ENCODE assay signal across 26 cellular contexts in genomic region chr3:187288176-187288893, GRCh38. TPM values are rescaled to one million over a fixed set of nuclear protein-coding genes. Genes with fewer than 3 reads are reported as not detected.
DNase-seq lines count a peak whose midpoint lies in the region; ATAC-seq and TF ChIP-seq lines count a peak whose summit lies in the region.
"Had no signal": no experiment of that assay in that cellular context is flagged by ENCODE, and none has a peak within 500 bp of the region (broad histone marks: within the 10 kb centered on the region; RNA-seq: fewer than 3 reads in every experiment).

No MANE protein-coding gene starts in this region.

- no peaks in the 10 kb centered on the region for H3K4me1 Mint-ChIP-seq in activated T-helper 1 cell treated with anti-CD3 and anti-CD28 coated beads, Interleukin-12 subunit alpha, Interleukin-12 subunit beta, Interleukin-2, Interleukin-4 antibody, amounts not matched to agents 30 ng/mL and 10 ng/mL and 1 ng/mL, durations not matched to agents 14 hours and 24 hours and 36 hours (ENCODE audit: low read depth)
- H3K4me1 Mint-ChIP-seq in activated naive CD4-positive, alpha-beta T cell treated with anti-CD3 and anti-CD28 coated beads, Interleukin-2, amount 10 ng/mL, durations not matched to agents 7 days and 5 days = no peaks in the 10 kb centered on the region
- H3K4me1 Mint-ChIP-seq: immature natural killer cell, memory B cell, natural killer cell had no signal

- ATAC-seq in Right ventricle myocardium superior (ENCODE audit: poor library complexity) (peak; percentile 2), aorta (ENCODE audit: low FRiP score) (peak; percentile 20)
- ATAC-seq: natural killer cell had no signal

- no peak for TF ChIP-seq CTCF in fibroblast of villous mesenchyme (IDR thresholded peaks at IDR 0.05; ENCODE audit: insufficient read depth, low read depth, low read length)

- peak overlapping the region; percentile 74 for H3K4me3 ChIP-seq in fibroblast of villous mesenchyme (ENCODE audit: low read depth, low read length)
- H3K4me3 ChIP-seq in aorta (ENCODE audit: low read length in 2 of 2) = no peak overlapping the region
- H3K4me3 ChIP-seq: BLaER1 treated with 17β-estradiol and CSF1 and Interleukin-3, amounts not matched to agents 10 nM and 100 nM; suprapubic skin had no signal

- no peak overlapping the region for H3K4me3 Mint-ChIP-seq in activated T-helper 1 cell treated with anti-CD3 and anti-CD28 coated beads, Interleukin-12 subunit alpha, Interleukin-12 subunit beta, Interleukin-2, Interleukin-4 antibody, amounts not matched to agents 30 ng/mL and 10 ng/mL and 1 ng/mL, durations not matched to agents 14 hours and 24 hours and 36 hours
- no peak overlapping the region for H3K4me3 Mint-ChIP-seq in activated naive CD4-positive, alpha-beta T cell treated with anti-CD3 and anti-CD28 coated beads, Interleukin-2, amount 10 ng/mL, durations not matched to agents 7 days and 5 days
- H3K4me3 Mint-ChIP-seq: activated naive CD4-positive, alpha-beta T cell treated with anti-CD3 and anti-CD28 coated beads for 36 hours; dendritic cell treated with granulocyte-macrophage colony-stimulating factor and Interleukin-4, amounts not matched to agents 40 ng/mL and 50 ng/mL, for 4 days; immature natural killer cell; memory B cell; natural killer cell had no signal

- intact Hi-C loops in Right ventricle myocardium superior (cut with DNase I) = no loop called here
- intact Hi-C loops in cardiac septum (cut with DNase I) = no loop called here
- intact Hi-C loops in aorta (cut with DNase I) = no loop called here
- intact Hi-C loops in activated T-helper 1 cell treated with anti-CD3 and anti-CD28 coated beads, Interleukin-12 subunit alpha, Interleukin-12 subunit beta, Interleukin-2, Interleukin-4 antibody, amounts not matched to agents 30 ng/mL and 10 ng/mL and 1 ng/mL, durations not matched to agents 14 hours and 24 hours and 36 hours (cut with micrococcal nuclease) = no loop called here

- H3K36me3 ChIP-seq in aorta (ENCODE audit: control insufficient read depth in 1 of 2, insufficient read depth in 2 of 2, low read length in 1 of 2) = no peaks in the 10 kb centered on the region
- H3K36me3 ChIP-seq: BLaER1 treated with 17β-estradiol and CSF1 and Interleukin-3, amounts not matched to agents 10 nM and 100 nM; suprapubic skin; WERI-Rb-1 had no signal

- H3K27me3 ChIP-seq in aorta (ENCODE audit: control insufficient read depth in 1 of 2, insufficient read depth in 2 of 2, low read length in 1 of 2) = no peaks in the 10 kb centered on the region
- H3K27me3 ChIP-seq: BLaER1 treated with 17β-estradiol and CSF1 and Interleukin-3, amounts not matched to agents 10 nM and 100 nM; suprapubic skin had no signal

- no peaks in the 10 kb centered on the region for H3K36me3 Mint-ChIP-seq in activated T-helper 1 cell treated with anti-CD3 and anti-CD28 coated beads, Interleukin-12 subunit alpha, Interleukin-12 subunit beta, Interleukin-2, Interleukin-4 antibody, amounts not matched to agents 30 ng/mL and 10 ng/mL and 1 ng/mL, durations not matched to agents 14 hours and 24 hours and 36 hours (ENCODE audit: low read depth)
- no peaks in the 10 kb centered on the region for H3K36me3 Mint-ChIP-seq in activated naive CD4-positive, alpha-beta T cell treated with anti-CD3 and anti-CD28 coated beads, Interleukin-2, amount 10 ng/mL, durations not matched to agents 7 days and 5 days
- H3K36me3 Mint-ChIP-seq: immature natural killer cell, memory B cell, natural killer cell had no signal

- no peak for DNase-seq in Right ventricle myocardium superior
- no peak for DNase-seq in cardiac septum (ENCODE audit: low spot score)
- no peak for DNase-seq in fibroblast of villous mesenchyme (ENCODE audit: low read depth)
- peak; percentile 33 for DNase-seq in medulla oblongata (ENCODE audit: extremely low spot score)
- peak in 1 of 2 donors; percentile 56 for DNase-seq in aorta
- no peak for DNase-seq in activated T-helper 1 cell treated with anti-CD3 and anti-CD28 coated beads, Interleukin-12 subunit alpha, Interleukin-12 subunit beta, Interleukin-2, Interleukin-4 antibody, amounts not matched to agents 30 ng/mL and 10 ng/mL and 1 ng/mL, durations not matched to agents 14 hours and 24 hours and 36 hours (ENCODE audit: low spot score)
- DNase-seq in activated naive CD4-positive, alpha-beta T cell treated with anti-CD3 and anti-CD28 coated beads, Interleukin-2, amount 10 ng/mL, durations not matched to agents 7 days and 5 days = no peak
- no peak for DNase-seq in SIG-M5 treated with dmso at 0.1 percent for 504 hours (lab: John Stamatoyannopoulos, UW; ENCODE audit: unreplicated experiment)
- DNase-seq: activated CD4-positive, alpha-beta T cell treated with anti-CD3 and anti-CD28 coated beads, Interleukin-2, amount 50 U/mL, for 48 hours; activated naive CD4-positive, alpha-beta T cell treated with anti-CD3 and anti-CD28 coated beads for 36 hours; DMS153; immature natural killer cell; natural killer cell; NCI-H146; NCI-H345; posterior cingulate gyrus; RPMI8226; T-helper 1 cell; WERI-Rb-1 had no signal

- CTCF ChIA-PET in activated naive CD4-positive, alpha-beta T cell treated with anti-CD3 and anti-CD28 coated beads, Interleukin-2, amount 10 ng/mL, durations not matched to agents 7 days and 5 days (lab: Charles Lee) = no interaction called here

- H3K4me1 ChIP-seq in aorta (ENCODE audit: control insufficient read depth in 1 of 2, insufficient read depth in 2 of 2, low read length in 2 of 2) = peaks cover 0 to 9% of the 10 kb centered on the region in 2 donors

- H3K27me3 Mint-ChIP-seq in activated T-helper 1 cell treated with anti-CD3 and anti-CD28 coated beads, Interleukin-12 subunit alpha, Interleukin-12 subunit beta, Interleukin-2, Interleukin-4 antibody, amounts not matched to agents 30 ng/mL and 10 ng/mL and 1 ng/mL, durations not matched to agents 14 hours and 24 hours and 36 hours (ENCODE audit: insufficient read depth) = peaks cover 23% of the 10 kb centered on the region
- H3K27me3 Mint-ChIP-seq in activated naive CD4-positive, alpha-beta T cell treated with anti-CD3 and anti-CD28 coated beads, Interleukin-2, amount 10 ng/mL, durations not matched to agents 7 days and 5 days = peaks cover 22% of the 10 kb centered on the region

- H3K27ac Mint-ChIP-seq in activated T-helper 1 cell treated with anti-CD3 and anti-CD28 coated beads, Interleukin-12 subunit alpha, Interleukin-12 subunit beta, Interleukin-2, Interleukin-4 antibody, amounts not matched to agents 30 ng/mL and 10 ng/mL and 1 ng/mL, durations not matched to agents 14 hours and 24 hours and 36 hours = no peak overlapping the region
- no peak overlapping the region for H3K27ac Mint-ChIP-seq in activated naive CD4-positive, alpha-beta T cell treated with anti-CD3 and anti-CD28 coated beads, Interleukin-2, amount 10 ng/mL, durations not matched to agents 7 days and 5 days
- H3K27ac Mint-ChIP-seq: activated naive CD4-positive, alpha-beta T cell treated with anti-CD3 and anti-CD28 coated beads for 36 hours; dendritic cell treated with granulocyte-macrophage colony-stimulating factor and Interleukin-4, amounts not matched to agents 40 ng/mL and 50 ng/mL, for 4 days; immature natural killer cell; memory B cell; natural killer cell had no signal

- no peaks in the 10 kb centered on the region for H3K9me3 ChIP-seq in aorta (ENCODE audit: control insufficient read depth, low read length)
- H3K9me3 ChIP-seq: BLaER1 treated with 17β-estradiol and CSF1 and Interleukin-3, amounts not matched to agents 10 nM and 100 nM; suprapubic skin had no signal

- 42 to 52% methylated on average over 9 of the region's 9 CpGs for WGBS in aorta, 2 donors

- H3K9me3 Mint-ChIP-seq in activated T-helper 1 cell treated with anti-CD3 and anti-CD28 coated beads, Interleukin-12 subunit alpha, Interleukin-12 subunit beta, Interleukin-2, Interleukin-4 antibody, amounts not matched to agents 30 ng/mL and 10 ng/mL and 1 ng/mL, durations not matched to agents 14 hours and 24 hours and 36 hours = no peaks in the 10 kb centered on the region
- no peaks in the 10 kb centered on the region for H3K9me3 Mint-ChIP-seq in activated naive CD4-positive, alpha-beta T cell treated with anti-CD3 and anti-CD28 coated beads, Interleukin-2, amount 10 ng/mL, durations not matched to agents 7 days and 5 days
- H3K9me3 Mint-ChIP-seq: activated naive CD4-positive, alpha-beta T cell treated with anti-CD3 and anti-CD28 coated beads for 36 hours; dendritic cell treated with granulocyte-macrophage colony-stimulating factor and Interleukin-4, amounts not matched to agents 40 ng/mL and 50 ng/mL, for 4 days; immature natural killer cell; memory B cell; natural killer cell had no signal

- no peak overlapping the region for H3K27ac ChIP-seq in aorta (ENCODE audit: low read depth in 1 of 2, low read length in 2 of 2)
- H3K27ac ChIP-seq: 22Rv1; BLaER1 treated with 17β-estradiol and CSF1 and Interleukin-3, amounts not matched to agents 10 nM and 100 nM; epithelial cell of prostate; WERI-Rb-1 had no signal

RNA-seq across cellular contexts. Expression of gene MASP1, which starts 3.2 kb away (rescaled TPM):
- total RNA-seq in Right ventricle myocardium superior (144 TPM), cardiac septum (59.7 TPM), fibroblast of villous mesenchyme (198 and 209 TPM in 2 replicates), aorta (1 to 10 TPM; 3.8 to 6.0 TPM)
- polyA plus RNA-seq in aorta = 1 to 10 TPM in 1 of 2 donors, under 1 TPM in 1; 0.88 to 2.7 TPM
- total RNA-seq in activated T-helper 1 cell treated with anti-CD3 and anti-CD28 coated beads, Interleukin-12 subunit alpha, Interleukin-12 subunit beta, Interleukin-2, Interleukin-4 antibody, amounts not matched to agents 30 ng/mL and 10 ng/mL and 1 ng/mL, durations not matched to agents 14 hours and 24 hours and 36 hours = not detected in 2 replicates
- total RNA-seq: activated naive CD4-positive, alpha-beta T cell treated with anti-CD3 and anti-CD28 coated beads for 36 hours; HT-29; natural killer cell had no signal
- polyA plus RNA-seq: immature natural killer cell had no signal
